In the genomic region with DNA sequence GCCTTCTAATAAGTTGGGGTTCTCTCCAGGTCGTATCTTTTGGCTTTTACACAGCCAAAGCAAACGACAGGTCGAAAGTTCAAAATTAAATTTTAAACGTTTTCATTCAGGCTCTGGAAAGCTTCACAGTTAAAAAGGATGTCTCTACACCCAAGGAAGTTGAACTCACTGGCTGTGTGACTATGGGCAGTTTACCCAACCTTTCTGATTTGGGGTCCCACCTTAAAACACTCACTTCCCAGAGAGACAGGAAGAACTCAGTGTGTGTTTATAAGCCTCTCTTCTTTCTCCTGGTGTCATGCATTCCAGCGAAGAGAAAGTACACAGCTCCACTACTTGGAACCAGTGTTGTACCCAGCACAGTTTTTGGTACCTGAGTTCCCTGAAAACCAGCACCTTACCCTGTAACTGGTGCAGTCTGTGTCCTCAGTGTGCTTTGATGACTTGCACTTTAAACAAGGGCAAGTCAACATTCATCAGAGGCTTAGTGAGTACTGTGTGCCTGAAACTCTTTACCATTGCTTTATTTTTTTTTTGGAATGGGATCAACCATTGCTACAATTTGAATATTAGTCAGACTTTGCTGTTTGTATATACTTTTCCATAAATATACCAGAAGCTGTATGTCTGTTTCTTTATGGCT, we compare ENCODE assay signal across 11 cellular contexts. TPM values are rescaled to one million over a fixed set of nuclear protein-coding genes. Genes with fewer than 3 reads are reported as not detected.
A peak's percentile ranks its signal among the peaks of the same experiment; 100 is the strongest.
DNase-seq lines count a peak whose midpoint lies in the region; ATAC-seq and TF ChIP-seq lines count a peak whose summit lies in the region.
"Had no signal": no experiment of that assay in that cellular context is flagged by ENCODE, and none has a peak within 500 bp of the region (broad histone marks: within the 10 kb centered on the region; RNA-seq: fewer than 3 reads in every experiment).

No MANE protein-coding gene starts in this region.

- no peaks in the 10 kb centered on the region for H3K27me3 ChIP-seq in HUES6 (ENCODE audit: control insufficient read depth, insufficient read depth, low read length)
- H3K27me3 ChIP-seq: transverse colon had no signal

- H3K27ac Mint-ChIP-seq in CD14-positive monocyte = peak overlapping the region in 4 of 7 donors; percentile 13 to 83 (median 72)
- no peak overlapping the region for H3K27ac Mint-ChIP-seq in activated naive CD8-positive, alpha-beta T cell treated with anti-CD3 and anti-CD28 coated beads, Interleukin-2, amount 10 ng/mL, durations not matched to agents 7 days and 5 days
- H3K27ac Mint-ChIP-seq: activated naive CD4-positive, alpha-beta T cell treated with anti-CD3 and anti-CD28 coated beads, Interleukin-2, amount 50 U/mL, for 24 hours had no signal

- H3K9me3 ChIP-seq in HUES6 (ENCODE audit: control insufficient read depth, insufficient read depth, low read depth, low read length) = no peaks in the 10 kb centered on the region
- H3K9me3 ChIP-seq in mesodermal cell (ENCODE audit: control insufficient read depth, low read length) = no peaks in the 10 kb centered on the region
- H3K9me3 ChIP-seq: transverse colon had no signal

- H3K36me3 ChIP-seq in HUES6 (ENCODE audit: control insufficient read depth, insufficient read depth, low read length) (peaks cover 20% of the 10 kb centered on the region), mesodermal cell (ENCODE audit: control insufficient read depth, insufficient read depth, low read length) (peaks cover 33% of the 10 kb centered on the region)

- H3K4me1 Mint-ChIP-seq in CD14-positive monocyte = peaks cover 63% of the 10 kb centered on the region
- H3K4me1 Mint-ChIP-seq in activated naive CD8-positive, alpha-beta T cell treated with anti-CD3 and anti-CD28 coated beads, Interleukin-2, amount 10 ng/mL, durations not matched to agents 7 days and 5 days = peaks cover 25% of the 10 kb centered on the region

- TF ChIP-seq CTCF in CD14-positive monocyte (IDR thresholded peaks at IDR 0.05) = no peak

- no peak for ATAC-seq in activated naive CD8-positive, alpha-beta T cell treated with anti-CD3 and anti-CD28 coated beads, Interleukin-2, amount 10 ng/mL, durations not matched to agents 7 days and 5 days (ENCODE audit: low read depth)
- ATAC-seq in GM21717 (IDR thresholded peaks at IDR 0.05; ENCODE audit: unreplicated experiment) = no peak

- peaks cover 6% of the 10 kb centered on the region; the same call in 1 of the 2 replicates for H3K4me1 ChIP-seq in HUES6 (ENCODE audit: control insufficient read depth, insufficient read depth, low read length)
- H3K4me1 ChIP-seq in mesodermal cell (ENCODE audit: control insufficient read depth, insufficient read depth, low read length, poor library complexity, severe bottlenecking) = peaks cover 10% of the 10 kb centered on the region

- H3K4me3 ChIP-seq in HUES6 (ENCODE audit: low read depth, low read length) (peak overlapping the region; percentile 93), mesodermal cell (ENCODE audit: extremely low read depth, insufficient read depth, low read length, poor library complexity, severe bottlenecking) (peak overlapping the region; percentile 94)

- in situ Hi-C loops in KBM-7 (cut with MboI; ENCODE audit: low pct_unique_long_range_greater_than_20kb, low sequenced_read_pairs) = no loop called here

- H3K36me3 Mint-ChIP-seq in CD14-positive monocyte = peaks cover 38 to 42% of the 10 kb centered on the region in 2 donors
- H3K36me3 Mint-ChIP-seq in activated naive CD8-positive, alpha-beta T cell treated with anti-CD3 and anti-CD28 coated beads, Interleukin-2, amount 10 ng/mL, durations not matched to agents 7 days and 5 days = peaks cover 26% of the 10 kb centered on the region

- POLR2A ChIA-PET in activated naive CD8-positive, alpha-beta T cell treated with anti-CD3 and anti-CD28 coated beads, Interleukin-2, amount 10 ng/mL, durations not matched to agents 7 days and 5 days (lab: Charles Lee) = interaction anchor here (1.1 to 1.4 kb wide), 2 partner anchors 77 to 95 kb away, joined by 3 to 4 read pairs; no protein-coding TSS in a partner anchor
- POLR2A ChIA-PET in HEK293T (lab: Yijun Ruan, JAX) = interaction anchor here (0.8 kb wide), 1 partner anchor 74 kb away, joined by 3 read pairs; no protein-coding TSS in a partner anchor

- no peaks in the 10 kb centered on the region for H3K9me3 Mint-ChIP-seq in CD14-positive monocyte
- no peaks in the 10 kb centered on the region for H3K9me3 Mint-ChIP-seq in activated naive CD8-positive, alpha-beta T cell treated with anti-CD3 and anti-CD28 coated beads, Interleukin-2, amount 10 ng/mL, durations not matched to agents 7 days and 5 days
- H3K9me3 Mint-ChIP-seq: activated naive CD4-positive, alpha-beta T cell treated with anti-CD3 and anti-CD28 coated beads, Interleukin-2, amount 50 U/mL, for 24 hours had no signal

- 61 to 65% methylated on average over 5 of the region's 5 CpGs for WGBS in mesodermal cell (ENCODE audit: insufficient coverage in 2 of 2), 2 experiments

- CTCF ChIA-PET in HEK293T (lab: Yijun Ruan, JAX) = no interaction called here

- H3K4me3 Mint-ChIP-seq in CD14-positive monocyte = peak overlapping the region; percentile 60 to 90
- peak overlapping the region; percentile 73 for H3K4me3 Mint-ChIP-seq in activated naive CD8-positive, alpha-beta T cell treated with anti-CD3 and anti-CD28 coated beads, Interleukin-2, amount 10 ng/mL, durations not matched to agents 7 days and 5 days

- intact Hi-C loops in CD14-positive monocyte (cut with micrococcal nuclease) = loop anchor here (5.0 to 10.0 kb wide), 4 partner anchors 110 to 1230 kb away; a partner anchor contains a TSS

- no peak for DNase-seq in CD14-positive monocyte (ENCODE audit: low spot score)
- DNase-seq in activated naive CD8-positive, alpha-beta T cell treated with anti-CD3 and anti-CD28 coated beads, Interleukin-2, amount 10 ng/mL, durations not matched to agents 7 days and 5 days = no peak
- no peak for DNase-seq in HEK293T (ENCODE audit: extremely low spot score)
- DNase-seq in KBM-7 = no peak
- no peak for DNase-seq in EL
- DNase-seq: NCI-H1436 treated with DMSO at 0.1 percent for 48 hours, transverse colon had no signal

- peaks cover 1 to 8% (median 3%) of the 10 kb centered on the region in 3 donors for H3K27me3 Mint-ChIP-seq in CD14-positive monocyte (ENCODE audit: low read depth in 3 of 3)
- no peaks in the 10 kb centered on the region for H3K27me3 Mint-ChIP-seq in activated naive CD8-positive, alpha-beta T cell treated with anti-CD3 and anti-CD28 coated beads, Interleukin-2, amount 10 ng/mL, durations not matched to agents 7 days and 5 days
- H3K27me3 Mint-ChIP-seq: activated naive CD4-positive, alpha-beta T cell treated with anti-CD3 and anti-CD28 coated beads, Interleukin-2, amount 50 U/mL, for 24 hours had no signal

- no peak overlapping the region for H3K9ac ChIP-seq in HUES6 (ENCODE audit: low read length)

- H3K27ac ChIP-seq in HUES6 (ENCODE audit: low read depth, low read length) = no peak overlapping the region
- H3K27ac ChIP-seq in mesodermal cell (ENCODE audit: low read depth, low read length, severe bottlenecking) = no peak overlapping the region
- H3K27ac ChIP-seq: transverse colon had no signal

TF ChIP-seq in HEK293T, 16 proteins besides CTCF, POLR2A, EP300 and RAD21:
- TF ChIP-seq, protein P1, sequence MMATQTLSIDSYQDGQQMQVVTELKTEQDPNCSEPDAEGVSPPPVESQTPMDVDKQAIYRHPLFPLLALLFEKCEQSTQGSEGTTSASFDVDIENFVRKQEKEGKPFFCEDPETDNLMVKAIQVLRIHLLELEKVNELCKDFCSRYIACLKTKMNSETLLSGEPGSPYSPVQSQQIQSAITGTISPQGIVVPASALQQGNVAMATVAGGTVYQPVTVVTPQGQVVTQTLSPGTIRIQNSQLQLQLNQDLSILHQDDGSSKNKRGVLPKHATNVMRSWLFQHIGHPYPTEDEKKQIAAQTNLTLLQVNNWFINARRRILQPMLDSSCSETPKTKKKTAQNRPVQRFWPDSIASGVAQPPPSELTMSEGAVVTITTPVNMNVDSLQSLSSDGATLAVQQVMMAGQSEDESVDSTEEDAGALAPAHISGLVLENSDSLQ (IDR thresholded peaks at IDR 0.05) = no peak
- TF ChIP-seq SP1 (IDR thresholded peaks at IDR 0.05) (no peak), FOXA1 (IDR thresholded peaks at IDR 0.05) (no peak), ELF4 (IDR thresholded peaks at IDR 0.05) (no peak), HDGF (IDR thresholded peaks at IDR 0.05; ENCODE audit: borderline replicate concordance) (no peak), LEF1 (IDR thresholded peaks at IDR 0.05; ENCODE audit: borderline replicate concordance) (no peak), FOXM1 (IDR thresholded peaks at IDR 0.05; ENCODE audit: borderline replicate concordance) (no peak)

RNA-seq across cellular contexts. Expression of a gene that starts 1.7 kb away (rescaled TPM):
- 10 to 100 TPM; 26.0 to 34.7 TPM for polyA plus RNA-seq in CD14-positive monocyte
- total RNA-seq in activated naive CD8-positive, alpha-beta T cell treated with anti-CD3 and anti-CD28 coated beads, Interleukin-2, amount 10 ng/mL, durations not matched to agents 7 days and 5 days = 10 to 100 TPM; 12.6 to 15.9 TPM
- polyA plus RNA-seq in mesodermal cell (2013, experiment 1 of 2) = 19.1 TPM
- 17.8 TPM for polyA plus RNA-seq in mesodermal cell (2013, experiment 2 of 2)

RNA-seq across cellular contexts. Expression of a gene that starts 2.1 kb away (rescaled TPM):
- 10 to 100 TPM; 24.4 to 25.6 TPM for polyA plus RNA-seq in CD14-positive monocyte
- 10 to 100 TPM; 75.0 to 78.2 TPM for total RNA-seq in activated naive CD8-positive, alpha-beta T cell treated with anti-CD3 and anti-CD28 coated beads, Interleukin-2, amount 10 ng/mL, durations not matched to agents 7 days and 5 days
- 42.2 TPM for polyA plus RNA-seq in mesodermal cell (2013, experiment 1 of 2)
- polyA plus RNA-seq in mesodermal cell (2013, experiment 2 of 2) = 38.7 TPM
